In the genomic region with DNA sequence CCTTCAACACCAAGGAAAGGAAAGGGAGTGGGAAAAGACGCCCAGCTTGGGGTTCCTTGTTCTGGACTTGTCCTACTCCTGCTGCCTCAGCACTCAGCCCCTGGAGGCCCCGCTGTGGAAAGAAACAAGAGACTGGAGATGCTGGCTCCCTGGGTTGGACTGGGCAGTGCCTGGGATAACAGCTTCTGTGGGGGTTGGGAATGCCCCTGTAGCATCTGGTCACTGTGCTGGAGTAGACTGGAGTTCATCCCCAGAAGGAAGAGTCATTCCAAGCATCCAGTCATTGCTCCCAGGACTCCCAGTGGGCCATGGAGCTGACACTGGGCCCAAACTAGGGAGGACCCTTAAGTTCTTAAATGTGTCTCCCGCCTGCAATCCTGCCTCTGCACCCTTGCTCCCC, we compare ENCODE assay signal across 24 cellular contexts.
DNase-seq lines count a peak whose midpoint lies in the region; ATAC-seq and TF ChIP-seq lines count a peak whose summit lies in the region.
"Had no signal": no experiment of that assay in that cellular context is flagged by ENCODE, and none has a peak within 500 bp of the region (broad histone marks: within the 10 kb centered on the region; RNA-seq: fewer than 3 reads in every experiment).

No MANE protein-coding gene starts in this region.

- no peak overlapping the region for H3K4me3 Mint-ChIP-seq in mesothelial cell of epicardium
- no peak overlapping the region for H3K4me3 Mint-ChIP-seq in activated naive CD8-positive, alpha-beta T cell treated with anti-CD3 and anti-CD28 coated beads for 36 hours
- H3K4me3 Mint-ChIP-seq: activated T-cell treated with anti-CD3 and anti-CD28 coated beads, Interleukin-2, amount 50 U/mL, for 72 hours; CD14-positive monocyte had no signal

- peak overlapping the region; percentile 74 for H3K27ac Mint-ChIP-seq in mesothelial cell of epicardium
- no peak overlapping the region for H3K27ac Mint-ChIP-seq in activated naive CD8-positive, alpha-beta T cell treated with anti-CD3 and anti-CD28 coated beads for 36 hours
- H3K27ac Mint-ChIP-seq: activated T-cell treated with anti-CD3 and anti-CD28 coated beads, Interleukin-2, amount 50 U/mL, for 72 hours had no signal

- H3K9me3 ChIP-seq in right atrium auricular region (no peaks in the 10 kb centered on the region), heart right ventricle (no peaks in the 10 kb centered on the region), gastrocnemius medialis (no peaks in the 10 kb centered on the region), aorta (ENCODE audit: control insufficient read depth, low read length) (no peaks in the 10 kb centered on the region)
- H3K9me3 ChIP-seq: adrenal gland had no signal

- no peak for DNase-seq in right atrium auricular region (ENCODE audit: low spot score)
- no peak for DNase-seq in heart right ventricle
- no peak for DNase-seq in mesothelial cell of epicardium (ENCODE audit: low spot score in 2 of 2, unreplicated experiment in 2 of 2)
- no peak for DNase-seq in gastrocnemius medialis
- no peak for DNase-seq in aorta
- DNase-seq in GDM1 (lab: John Stamatoyannopoulos, UW) = no peak
- no peak for DNase-seq in COR-L47 (lab: John Stamatoyannopoulos, UW)
- no peak for DNase-seq in activated naive CD8-positive, alpha-beta T cell treated with anti-CD3 and anti-CD28 coated beads for 36 hours
- DNase-seq: activated CD8-positive, alpha-beta memory T cell treated with anti-CD3 and anti-CD28 coated beads for 24 hours; activated T-cell treated with anti-CD3 and anti-CD28 coated beads, Interleukin-2, amount 50 U/mL, for 72 hours; adrenal gland; DMS53; effector CD8-positive, alpha-beta T cell; hippocampal formation; islet precursor cell; NCI-H1417 treated with DMSO at 0.1 percent for 48 hours; NCI-H2171 treated with DMSO at 0.1 percent for 48 hours; NCI-H82; nucleus accumbens; PC-9; small intestine; stimulated activated CD4-positive, alpha-beta T cell treated with anti-CD3 and anti-CD28 coated beads, Interleukin-4, amount 100 ng/mL, for 24 hours had no signal

- no peak for TF ChIP-seq POLR2A in gastrocnemius medialis (IDR thresholded peaks at IDR 0.05)

- WGBS in heart right ventricle, 2 donors = 92 to 95% methylated on average over 3 of the region's 3 CpGs
- 81 to 88% methylated on average over 3 of the region's 3 CpGs for WGBS in aorta, 2 donors

- no peaks in the 10 kb centered on the region for H3K27me3 Mint-ChIP-seq in mesothelial cell of epicardium (ENCODE audit: low read depth)
- no peaks in the 10 kb centered on the region for H3K27me3 Mint-ChIP-seq in activated naive CD8-positive, alpha-beta T cell treated with anti-CD3 and anti-CD28 coated beads for 36 hours

- no peaks in the 10 kb centered on the region for H3K36me3 Mint-ChIP-seq in mesothelial cell of epicardium
- H3K36me3 Mint-ChIP-seq in activated naive CD8-positive, alpha-beta T cell treated with anti-CD3 and anti-CD28 coated beads for 36 hours = no peaks in the 10 kb centered on the region
- H3K36me3 Mint-ChIP-seq: CD14-positive monocyte had no signal

- peaks cover 0 to 57% of the 10 kb centered on the region in 2 donors for H3K4me1 ChIP-seq in right atrium auricular region
- peaks cover 33 to 83% (median 59%) of the 10 kb centered on the region in 9 donors for H3K4me1 ChIP-seq in heart right ventricle
- peaks cover 39 to 43% of the 10 kb centered on the region in 2 donors for H3K4me1 ChIP-seq in gastrocnemius medialis
- H3K4me1 ChIP-seq in aorta (ENCODE audit: control insufficient read depth in 1 of 2, insufficient read depth in 2 of 2, low read length in 2 of 2) = peaks cover 4 to 5% of the 10 kb centered on the region in 2 donors

- H3K9me3 Mint-ChIP-seq in mesothelial cell of epicardium = no peaks in the 10 kb centered on the region
- no peaks in the 10 kb centered on the region for H3K9me3 Mint-ChIP-seq in activated naive CD8-positive, alpha-beta T cell treated with anti-CD3 and anti-CD28 coated beads for 36 hours
- H3K9me3 Mint-ChIP-seq: activated T-cell treated with anti-CD3 and anti-CD28 coated beads, Interleukin-2, amount 50 U/mL, for 72 hours had no signal

- H3K27ac ChIP-seq in right atrium auricular region (peak overlapping the region; percentile 80 to 82), heart right ventricle (peak overlapping the region in 3 of 10 donors; percentile 94 to 97 (median 95)), gastrocnemius medialis (peak overlapping the region in 3 of 4 donors; percentile 77 to 87 (median 81)), aorta (ENCODE audit: low read depth in 1 of 2, low read length in 2 of 2) (peak overlapping the region; percentile 93 to 96)
- H3K27ac ChIP-seq: PC-9, SK-N-MC had no signal

- ATAC-seq in heart right ventricle = no peak
- no peak for ATAC-seq in gastrocnemius medialis
- no peak for ATAC-seq in aorta (ENCODE audit: low FRiP score)
- ATAC-seq: activated T-cell treated with anti-CD3 and anti-CD28 coated beads, Interleukin-2, amount 50 U/mL, for 72 hours had no signal

- H3K27me3 ChIP-seq in right atrium auricular region (no peaks in the 10 kb centered on the region), heart right ventricle (no peaks in the 10 kb centered on the region), gastrocnemius medialis (no peaks in the 10 kb centered on the region), aorta (ENCODE audit: control insufficient read depth in 1 of 2, insufficient read depth in 2 of 2, low read length in 1 of 2) (no peaks in the 10 kb centered on the region)
- H3K27me3 ChIP-seq: adrenal gland had no signal

- H3K36me3 ChIP-seq in right atrium auricular region = no peaks in the 10 kb centered on the region
- no peaks in the 10 kb centered on the region for H3K36me3 ChIP-seq in heart right ventricle
- no peaks in the 10 kb centered on the region for H3K36me3 ChIP-seq in gastrocnemius medialis
- no peaks in the 10 kb centered on the region for H3K36me3 ChIP-seq in aorta (ENCODE audit: control insufficient read depth in 1 of 2, insufficient read depth in 2 of 2, low read length in 1 of 2)
- H3K36me3 ChIP-seq: adrenal gland had no signal

- intact Hi-C loops in heart right ventricle (cut with DNase I) (loop anchor here in 3 of 10 donors (5.0 to 10.0 kb wide), 3 partner anchors 47 to 57 kb away; no protein-coding TSS in a partner anchor), gastrocnemius medialis (cut with DNase I; ENCODE audit: low total_unique reads) (no loop called here), aorta (cut with DNase I) (loop anchor here in 1 of 2 donors (2.0 kb wide), 1 partner anchor 15 kb away; no protein-coding TSS in a partner anchor)

- peaks cover 69% of the 10 kb centered on the region for H3K4me1 Mint-ChIP-seq in mesothelial cell of epicardium
- H3K4me1 Mint-ChIP-seq in activated naive CD8-positive, alpha-beta T cell treated with anti-CD3 and anti-CD28 coated beads for 36 hours = peaks cover 5% of the 10 kb centered on the region

- in situ Hi-C loops in gastrocnemius medialis (cut with MboI; ENCODE audit: low sequenced_read_pairs in 4 of 4) = no loop called here

- TF ChIP-seq CTCF in right atrium auricular region (IDR thresholded peaks at IDR 0.05) = no peak
- TF ChIP-seq CTCF in heart right ventricle (IDR thresholded peaks at IDR 0.05) = no peak
- no peak for TF ChIP-seq CTCF in mesothelial cell of epicardium (IDR thresholded peaks at IDR 0.05; ENCODE audit: unreplicated experiment)
- TF ChIP-seq CTCF in gastrocnemius medialis (IDR thresholded peaks at IDR 0.05 in 4 of 5, conservative IDR thresholded peaks at IDR 0.05 in 1 of 5) = no peak

- no peak overlapping the region for H3K4me3 ChIP-seq in right atrium auricular region
- H3K4me3 ChIP-seq in heart right ventricle = no peak overlapping the region
- H3K4me3 ChIP-seq in gastrocnemius medialis = no peak overlapping the region
- no peak overlapping the region for H3K4me3 ChIP-seq in aorta (ENCODE audit: low read length in 2 of 2)
- H3K4me3 ChIP-seq: adrenal gland, PC-9, SK-N-MC had no signal
